ENCODE assay signal across 8 cellular contexts in the genomic region with DNA sequence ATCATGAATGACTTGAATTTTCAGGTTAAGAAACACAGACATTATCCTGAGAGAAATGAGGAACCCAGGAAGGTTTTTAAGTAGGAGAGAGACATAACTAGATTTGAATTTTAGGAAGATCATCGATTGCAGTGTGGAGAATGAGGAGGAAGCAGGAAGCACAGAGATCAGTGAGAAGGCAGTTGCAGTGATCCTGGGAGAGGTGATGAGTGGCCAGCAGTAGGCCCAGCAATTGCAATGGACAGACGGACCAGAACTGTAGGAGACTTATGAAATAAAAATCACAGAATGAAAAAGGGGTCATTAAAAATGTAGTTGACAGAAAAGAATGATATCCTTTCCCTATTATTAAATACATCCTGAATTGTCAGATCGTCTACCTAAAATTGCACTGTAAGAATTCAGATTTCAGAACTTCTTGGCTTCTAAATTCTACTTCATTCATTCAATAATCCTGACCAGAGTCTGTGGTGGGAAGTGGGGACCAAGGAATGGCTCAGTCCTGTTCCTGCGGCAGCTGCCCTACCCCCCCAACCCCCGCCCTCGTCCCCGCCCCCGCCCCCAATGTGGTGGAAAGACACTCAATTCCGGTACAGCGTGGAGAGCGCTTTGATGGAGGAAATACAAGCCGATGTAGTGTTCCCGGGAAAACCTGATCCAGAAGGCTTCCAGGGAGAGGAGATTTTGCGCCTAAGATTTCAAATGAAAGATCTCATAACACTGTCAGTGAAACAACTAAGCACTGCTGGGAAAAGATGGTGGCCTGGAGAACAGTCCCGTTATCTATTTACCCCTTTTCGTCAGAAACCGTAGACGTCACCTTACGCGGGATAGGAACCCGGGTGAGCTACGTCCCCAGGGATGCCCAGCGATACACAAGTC. TPM values are rescaled to one million over a fixed set of nuclear protein-coding genes. Genes with fewer than 3 reads are reported as not detected.
DNase-seq lines count a peak whose midpoint lies in the region; ATAC-seq and TF ChIP-seq lines count a peak whose summit lies in the region.

No MANE protein-coding gene starts in this region.

- H3K27ac Mint-ChIP-seq in Calu3 (ENCODE audit: unreplicated experiment) (peak overlapping the region; percentile 86), naive B cell (peak overlapping the region; percentile 94 to 99 (median 98))

- peak overlapping the region; percentile 72 to 99 (median 97) for H3K27ac ChIP-seq in dorsolateral prefrontal cortex

- TSS peak; percentile 27 for BruUV-seq in Calu3 (replicated peaks; lab: Mats Ljungman, UMichigan)

- intact Hi-C loops in Calu3 (cut with micrococcal nuclease; ENCODE audit: unreplicated experiment): loop anchor here (5.0 kb wide), 1 partner anchor 34 kb away; a partner anchor contains a TSS
- intact Hi-C loops in dorsolateral prefrontal cortex (cut with DNase I): loop anchor here (2.0 to 5.0 kb wide), 5 partner anchors 35 to 157 kb away; a partner anchor contains a TSS

- TF ChIP-seq CTCF in Calu3 (IDR thresholded peaks at IDR 0.05; ENCODE audit: unreplicated experiment): no peak
- TF ChIP-seq CTCF in NB4 (IDR thresholded peaks at IDR 0.05; ENCODE audit: low read depth, low read length): no peak
- no peak for TF ChIP-seq CTCF in dorsolateral prefrontal cortex (IDR thresholded peaks at IDR 0.05 in 54 of 56, conservative IDR thresholded peaks at IDR 0.05 in 2 of 56; ENCODE audit: low read depth in 1 of 56, partially characterized antibody in 56 of 56)

- H3K4me3 Mint-ChIP-seq in Calu3 (ENCODE audit: low read depth, unreplicated experiment): peak overlapping the region; percentile 61
- H3K4me3 Mint-ChIP-seq in naive B cell: peak overlapping the region; percentile 79 to 98 (median 92)

- TF ChIP-seq POLR2A in NB4 (IDR thresholded peaks at IDR 0.05; ENCODE audit: extremely low read depth, insufficient read length): no peak

- ATAC-seq in naive B cell (ENCODE audit: low read depth in 2 of 2) (no peak), HG02571 (IDR thresholded peaks at IDR 0.05; ENCODE audit: unreplicated experiment) (no peak), HG03521 (IDR thresholded peaks at IDR 0.05; ENCODE audit: unreplicated experiment) (no peak)

- H3K27me3 Mint-ChIP-seq in Calu3 (ENCODE audit: unreplicated experiment) (no peaks in the 10 kb centered on the region), naive B cell (no peaks in the 10 kb centered on the region)

- H3K36me3 Mint-ChIP-seq in Calu3 (ENCODE audit: insufficient read depth, unreplicated experiment) (peaks cover 58% of the 10 kb centered on the region), naive B cell (peaks cover 11 to 16% of the 10 kb centered on the region in 2 donors)

- peak overlapping the region; percentile 55 for H3K4me3 ChIP-seq in NB4 (ENCODE audit: low read depth, low read length)
- peak overlapping the region; percentile 59 to 95 (median 81) for H3K4me3 ChIP-seq in dorsolateral prefrontal cortex

- H3K4me1 Mint-ChIP-seq in Calu3 (ENCODE audit: low read depth, unreplicated experiment) (peaks cover 29% of the 10 kb centered on the region), naive B cell (peaks cover 28 to 43% (median 41%) of the 10 kb centered on the region in 3 donors)

- DNase-seq in Calu3 (no peak), NB4 (ENCODE audit: low read depth) (no peak), dorsolateral prefrontal cortex (no peak), naive B cell (no peak), COLO668 (lab: John Stamatoyannopoulos, UW; ENCODE audit: unreplicated experiment) (no peak)
- no peak for DNase-seq in activated CD4-positive, alpha-beta T cell treated with anti-CD3 and anti-CD28 coated beads for 48 hours

- no peaks in the 10 kb centered on the region for H3K27me3 ChIP-seq in dorsolateral prefrontal cortex

- H3K9me3 Mint-ChIP-seq in Calu3 (ENCODE audit: low read depth, unreplicated experiment): no peaks in the 10 kb centered on the region
- H3K9me3 Mint-ChIP-seq in naive B cell: no peaks in the 10 kb centered on the region

- CTCF ChIA-PET in Calu3 (lab: Charles Lee): interaction anchor here (0.6 to 2.8 kb wide), 12 partner anchors 8 to 152 kb away, joined by 3 to 56 read pairs (median 6); a partner anchor contains a TSS

RNA-seq across cellular contexts. Expression of a gene that starts 35.1 kb away (rescaled TPM):
- 163 and 183 TPM in 2 replicates for total RNA-seq in Calu3 (2022)
- total RNA-seq in dorsolateral prefrontal cortex: 100 to 1,000 TPM in 67 of 120 experiments, 10 to 100 TPM in 53; 36.8 to 290 (median 105) TPM
- 100 to 1,000 TPM in 1 of 6 donors, 10 to 100 TPM in 5; 58.4 to 125 (median 89.7) TPM for polyA plus RNA-seq in naive B cell (ENCODE audit: low read depth in 6 of 6)
